In genomic region chr3:152120606-152121291, GRCh38 we compare ENCODE assay signal across 1 cellular context.
TF ChIP-seq lines count a peak whose summit lies in the region.

No MANE protein-coding gene starts in this region.

TF ChIP-seq in SK-N-SH, 30 proteins besides CTCF, POLR2A, EP300 and RAD21:
- TF ChIP-seq GATA2 (CRISPR knock-in tag; IDR thresholded peaks at IDR 0.05) (no peak), FOXM1 (IDR thresholded peaks at IDR 0.05; ENCODE audit: low read depth) (no peak)
